In the genomic region with DNA sequence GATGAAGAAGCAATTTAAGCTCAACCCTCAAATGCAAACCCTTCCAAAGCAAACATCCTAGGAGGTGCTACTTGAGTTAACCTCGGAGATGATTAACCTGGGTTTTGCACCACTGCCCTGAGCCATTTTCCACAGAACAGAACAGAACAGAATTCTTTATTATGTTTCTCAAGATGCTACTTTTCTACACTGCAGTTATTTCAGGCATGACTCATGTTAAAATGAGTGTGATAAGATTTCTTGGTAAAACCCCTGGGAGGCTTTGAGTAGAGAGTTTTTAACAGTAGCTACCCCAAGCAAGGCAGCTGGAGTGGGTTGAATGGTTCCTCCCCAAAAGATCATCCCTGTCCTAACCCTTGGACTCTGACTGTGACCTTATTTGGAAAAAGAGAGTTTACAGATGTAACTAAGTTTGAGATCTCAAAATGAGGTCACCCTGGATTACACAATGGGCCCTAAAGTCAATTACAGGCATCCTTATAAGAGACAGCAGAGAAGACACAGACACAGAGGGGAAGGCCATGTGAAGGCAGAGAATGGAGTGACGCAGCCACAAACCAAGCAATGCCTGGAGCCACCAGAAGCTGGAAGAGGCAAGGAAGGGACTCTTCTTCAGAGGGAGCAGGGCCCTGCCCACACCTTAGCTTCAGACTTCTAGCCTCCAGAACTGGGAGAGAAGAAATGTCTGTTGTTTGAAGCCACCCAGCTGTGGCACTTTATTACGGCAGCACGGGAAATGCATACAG, we compare ENCODE assay signal across 9 cellular contexts.
DNase-seq lines count a peak whose midpoint lies in the region; ATAC-seq, FAIRE-seq and TF ChIP-seq lines count a peak whose summit lies in the region.
"Had no signal": no experiment of that assay in that cellular context is flagged by ENCODE, and none has a peak within 500 bp of the region (broad histone marks: within the 10 kb centered on the region; RNA-seq: fewer than 3 reads in every experiment).

No MANE protein-coding gene starts in this region.

- TF ChIP-seq CTCF in endothelial cell (IDR thresholded peaks at IDR 0.05; ENCODE audit: unreplicated experiment): no peak

- FAIRE-seq in urothelium cell line (lab: Jason Lieb, UNC): no peak

- no peaks in the 10 kb centered on the region for H3K27me3 Mint-ChIP-seq in T-helper 1 cell treated with Interleukin-12 subunit alpha and Interleukin-12 subunit beta and Interleukin-4 antibody, amounts not matched to agents 30 μg/mL and 1 μg/mL, for 36 hours (ENCODE audit: low read depth)
- peaks cover 4 to 7% (median 5%) of the 10 kb centered on the region in 3 donors for H3K27me3 Mint-ChIP-seq in immature natural killer cell (ENCODE audit: low read depth in 3 of 3)
- peaks cover 9% of the 10 kb centered on the region for H3K27me3 Mint-ChIP-seq in endothelial cell (ENCODE audit: unreplicated experiment)
- H3K27me3 Mint-ChIP-seq: activated naive CD4-positive, alpha-beta T cell treated with anti-CD3 and anti-CD28 coated beads, Interleukin-2, amount 50 U/mL, for 24 hours had no signal

- peak overlapping the region; percentile 90 for H3K27ac Mint-ChIP-seq in T-helper 1 cell treated with Interleukin-12 subunit alpha and Interleukin-12 subunit beta and Interleukin-4 antibody, amounts not matched to agents 30 μg/mL and 1 μg/mL, for 36 hours
- no peak overlapping the region for H3K27ac Mint-ChIP-seq in immature natural killer cell
- H3K27ac Mint-ChIP-seq in endothelial cell (ENCODE audit: unreplicated experiment): no peak overlapping the region
- H3K27ac Mint-ChIP-seq: activated naive CD4-positive, alpha-beta T cell treated with anti-CD3 and anti-CD28 coated beads, Interleukin-2, amount 50 U/mL, for 24 hours had no signal

- ATAC-seq in HG03442 (IDR thresholded peaks at IDR 0.05; ENCODE audit: unreplicated experiment): no peak

- no peak overlapping the region for H3K9ac ChIP-seq in skeletal muscle tissue (ENCODE audit: low read depth in 1 of 3, low read length in 3 of 3)

- no peaks in the 10 kb centered on the region for H3K36me3 ChIP-seq in skeletal muscle tissue (ENCODE audit: control insufficient read depth in 3 of 3, insufficient read depth in 3 of 3, low read length in 3 of 3)

- DNase-seq in HCEC 1CT (peak; percentile 96), fibroblast of the conjunctiva (ENCODE audit: low read depth) (peak; percentile 52), urothelium cell line (ENCODE audit: low spot score) (no peak), immature natural killer cell (no peak), endothelial cell (ENCODE audit: low spot score) (no peak)

- H3K9me3 Mint-ChIP-seq in T-helper 1 cell treated with Interleukin-12 subunit alpha and Interleukin-12 subunit beta and Interleukin-4 antibody, amounts not matched to agents 30 μg/mL and 1 μg/mL, for 36 hours: peaks cover 13% of the 10 kb centered on the region
- peaks cover 0 to 4% (median 0%) of the 10 kb centered on the region in 6 donors for H3K9me3 Mint-ChIP-seq in immature natural killer cell
- peaks cover 4% of the 10 kb centered on the region for H3K9me3 Mint-ChIP-seq in endothelial cell (ENCODE audit: unreplicated experiment)
- H3K9me3 Mint-ChIP-seq: activated naive CD4-positive, alpha-beta T cell treated with anti-CD3 and anti-CD28 coated beads, Interleukin-2, amount 50 U/mL, for 24 hours had no signal

- peaks cover 2 to 13% (median 6%) of the 10 kb centered on the region in 3 donors for H3K4me1 ChIP-seq in skeletal muscle tissue (ENCODE audit: control insufficient read depth in 3 of 3, insufficient read depth in 3 of 3, low read length in 3 of 3)

- H3K4me1 Mint-ChIP-seq in T-helper 1 cell treated with Interleukin-12 subunit alpha and Interleukin-12 subunit beta and Interleukin-4 antibody, amounts not matched to agents 30 μg/mL and 1 μg/mL, for 36 hours (ENCODE audit: low read depth): peaks cover 22% of the 10 kb centered on the region
- H3K4me1 Mint-ChIP-seq in immature natural killer cell (no peaks in the 10 kb centered on the region), endothelial cell (ENCODE audit: unreplicated experiment) (peaks cover 45% of the 10 kb centered on the region)
- H3K4me1 Mint-ChIP-seq: activated naive CD4-positive, alpha-beta T cell treated with anti-CD3 and anti-CD28 coated beads, Interleukin-2, amount 50 U/mL, for 24 hours had no signal

- H3K4me3 ChIP-seq in skeletal muscle tissue (ENCODE audit: low read length in 3 of 3): no peak overlapping the region

- H3K9me3 ChIP-seq in skeletal muscle tissue (ENCODE audit: control insufficient read depth in 3 of 3, low read length in 3 of 3): no peaks in the 10 kb centered on the region

- H3K27ac ChIP-seq in skeletal muscle tissue (ENCODE audit: low read depth, low read length): peak overlapping the region; percentile 70

- H3K4me3 Mint-ChIP-seq in T-helper 1 cell treated with Interleukin-12 subunit alpha and Interleukin-12 subunit beta and Interleukin-4 antibody, amounts not matched to agents 30 μg/mL and 1 μg/mL, for 36 hours: peak overlapping the region; percentile 1
- H3K4me3 Mint-ChIP-seq in immature natural killer cell (no peak overlapping the region), endothelial cell (ENCODE audit: unreplicated experiment) (no peak overlapping the region)
- H3K4me3 Mint-ChIP-seq: activated naive CD4-positive, alpha-beta T cell treated with anti-CD3 and anti-CD28 coated beads, Interleukin-2, amount 50 U/mL, for 24 hours had no signal

- H3K27me3 ChIP-seq in skeletal muscle tissue (ENCODE audit: control insufficient read depth in 3 of 3, insufficient read depth in 3 of 3, low read length in 3 of 3): no peaks in the 10 kb centered on the region

- H3K36me3 Mint-ChIP-seq in T-helper 1 cell treated with Interleukin-12 subunit alpha and Interleukin-12 subunit beta and Interleukin-4 antibody, amounts not matched to agents 30 μg/mL and 1 μg/mL, for 36 hours (ENCODE audit: low read depth): peaks cover 5% of the 10 kb centered on the region
- H3K36me3 Mint-ChIP-seq in immature natural killer cell (no peaks in the 10 kb centered on the region), endothelial cell (ENCODE audit: low read depth, unreplicated experiment) (peaks cover 12% of the 10 kb centered on the region)
- H3K36me3 Mint-ChIP-seq: activated naive CD4-positive, alpha-beta T cell treated with anti-CD3 and anti-CD28 coated beads, Interleukin-2, amount 50 U/mL, for 24 hours had no signal

Comparison
In these comparisons a context has a peak if more than half of its experiments do, and no peak if none do; other contexts are left out.
1. DNase-seq: peak in HCEC 1CT (single experiment) and fibroblast of the conjunctiva (single experiment); none in urothelium cell line (single experiment), immature natural killer cell (0 of 3) and endothelial cell (single experiment).